ENCODE assay signal across 9 cellular contexts in genomic region chr14:91317381-91318313, GRCh38.
DNase-seq lines count a peak whose midpoint lies in the region; ATAC-seq, FAIRE-seq and TF ChIP-seq lines count a peak whose summit lies in the region.
"Had no signal": no experiment of that assay in that cellular context is flagged by ENCODE, and none has a peak within 500 bp of the region (broad histone marks: within the 10 kb centered on the region; RNA-seq: fewer than 3 reads in every experiment).

No MANE protein-coding gene starts in this region.

- no peak overlapping the region for H3K4me3 ChIP-seq in kidney (ENCODE audit: low read length in 2 of 2)
- H3K4me3 ChIP-seq: thoracic aorta had no signal

- H3K27ac ChIP-seq in RWPE1 (peak overlapping the region; percentile 92), kidney (ENCODE audit: low read depth in 2 of 2, low read length in 2 of 2) (peak overlapping the region in 1 of 2 donors; percentile 23)
- H3K27ac ChIP-seq: thoracic aorta had no signal

- H3K9me3 ChIP-seq in kidney (ENCODE audit: control insufficient read depth in 1 of 2, low read length in 2 of 2), result no peaks in the 10 kb centered on the region
- H3K9me3 ChIP-seq: thoracic aorta had no signal

- peak; percentile 26 for DNase-seq in RWPE1 (ENCODE audit: low spot score)
- peak; percentile 88 for DNase-seq in activated naive CD4-positive, alpha-beta T cell treated with anti-CD3 and anti-CD28 coated beads, Interleukin-2, amount 10 ng/mL, durations not matched to agents 7 days and 5 days
- peak; percentile 94 for DNase-seq in kidney
- DNase-seq in stimulated activated CD8-positive, alpha-beta memory T cell treated with anti-CD3 and anti-CD28 coated beads, Interleukin-7, amount 100 ng/mL, for 1 hour (ENCODE audit: low read depth in 2 of 2), result peak; percentile 55 to 57
- no peak for DNase-seq in H54 (ENCODE audit: insufficient read length, low spot score)

- H3K4me3 Mint-ChIP-seq in activated naive CD4-positive, alpha-beta T cell treated with anti-CD3 and anti-CD28 coated beads, Interleukin-2, amount 10 ng/mL, durations not matched to agents 7 days and 5 days, result peak overlapping the region; percentile 64

- H3K27me3 Mint-ChIP-seq in activated naive CD4-positive, alpha-beta T cell treated with anti-CD3 and anti-CD28 coated beads, Interleukin-2, amount 10 ng/mL, durations not matched to agents 7 days and 5 days, result no peaks in the 10 kb centered on the region

- intact Hi-C loops in kidney (cut with DNase I), result no loop called here

- H3K9ac ChIP-seq in kidney (ENCODE audit: low read length in 2 of 2), result no peak overlapping the region

- ATAC-seq in GM21381 (IDR thresholded peaks at IDR 0.05; ENCODE audit: unreplicated experiment), result peak; percentile 32
- ATAC-seq in GM21723 (IDR thresholded peaks at IDR 0.05; ENCODE audit: unreplicated experiment), result no peak
- ATAC-seq in GM19452 (IDR thresholded peaks at IDR 0.05; ENCODE audit: unreplicated experiment), result no peak

- H3K4me1 ChIP-seq in kidney (ENCODE audit: control insufficient read depth in 1 of 2, insufficient read depth in 1 of 2, low read depth in 1 of 2, low read length in 2 of 2), result peaks cover 9 to 13% of the 10 kb centered on the region in 2 donors

- TF ChIP-seq CTCF in RWPE1 (conservative IDR thresholded peaks at IDR 0.05; ENCODE audit: low read depth) (no peak; the same call in 1 of the 2 replicates), kidney (IDR thresholded peaks at IDR 0.05; ENCODE audit: borderline replicate concordance, extremely low read depth, insufficient read depth) (no peak)

- no peaks in the 10 kb centered on the region for H3K9me3 Mint-ChIP-seq in activated naive CD4-positive, alpha-beta T cell treated with anti-CD3 and anti-CD28 coated beads, Interleukin-2, amount 10 ng/mL, durations not matched to agents 7 days and 5 days

- POLR2A ChIA-PET in RWPE1 (lab: Yijun Ruan, JAX; ENCODE audit: low non-redundant PET), result no interaction called here

- peak overlapping the region; percentile 95 for H3K27ac Mint-ChIP-seq in activated naive CD4-positive, alpha-beta T cell treated with anti-CD3 and anti-CD28 coated beads, Interleukin-2, amount 10 ng/mL, durations not matched to agents 7 days and 5 days

- TF ChIP-seq POLR2A in H54 (IDR thresholded peaks at IDR 0.05; ENCODE audit: low read depth, low read length), result no peak

- H3K36me3 ChIP-seq in kidney (ENCODE audit: control insufficient read depth in 1 of 2, insufficient read depth in 2 of 2, low read length in 2 of 2), result peaks cover 0 to 9% of the 10 kb centered on the region in 2 donors
- H3K36me3 ChIP-seq: thoracic aorta had no signal

- H3K4me1 Mint-ChIP-seq in activated naive CD4-positive, alpha-beta T cell treated with anti-CD3 and anti-CD28 coated beads, Interleukin-2, amount 10 ng/mL, durations not matched to agents 7 days and 5 days, result peaks cover 86% of the 10 kb centered on the region

- H3K36me3 Mint-ChIP-seq in activated naive CD4-positive, alpha-beta T cell treated with anti-CD3 and anti-CD28 coated beads, Interleukin-2, amount 10 ng/mL, durations not matched to agents 7 days and 5 days, result peaks cover 85% of the 10 kb centered on the region

- CTCF ChIA-PET in RWPE1 (lab: Yijun Ruan, JAX), result interaction anchor here (0.6 to 0.7 kb wide), 2 partner anchors 53 to 83 kb away, joined by 3 read pairs; no protein-coding TSS in a partner anchor
- CTCF ChIA-PET in activated naive CD4-positive, alpha-beta T cell treated with anti-CD3 and anti-CD28 coated beads, Interleukin-2, amount 10 ng/mL, durations not matched to agents 7 days and 5 days (lab: Charles Lee), result interaction anchor here (0.6 to 1.3 kb wide), 10 partner anchors 12 to 594 kb away, joined by 3 to 6 read pairs (median 3); no protein-coding TSS in a partner anchor

- no peak for FAIRE-seq in kidney (lab: Jason Lieb, UNC)
- FAIRE-seq in H54 (lab: Jason Lieb, UNC), result no peak
